Comparison of ENCODE assay signal across 15 cellular contexts in genomic region chr1:155801149-155801548, GRCh38. TPM values are rescaled to one million over a fixed set of nuclear protein-coding genes. Genes with fewer than 3 reads are reported as not detected.
DNase-seq lines count a peak whose midpoint lies in the region; ATAC-seq and TF ChIP-seq lines count a peak whose summit lies in the region.
"Had no signal": no experiment of that assay in that cellular context is flagged by ENCODE, and none has a peak within 500 bp of the region (broad histone marks: within the 10 kb centered on the region; RNA-seq: fewer than 3 reads in every experiment).

No MANE protein-coding gene starts in this region.

- DNase-seq in ELR (ENCODE audit: low read depth) (peak; percentile 88), LHCN-M2 (ENCODE audit: low read depth) (peak; percentile 42), hepatic stellate cell (ENCODE audit: low spot score) (peak; percentile 29), right atrium auricular region (ENCODE audit: low spot score) (no peak), NCI-H1105 treated with DMSO at 0.1 percent for 48 hours (lab: John Stamatoyannopoulos, UW) (no peak)
- DNase-seq in activated naive CD8-positive, alpha-beta T cell treated with anti-CD3 and anti-CD28 coated beads, Interleukin-2, amount 50 U/mL, for 24 hours, result no peak
- DNase-seq: activated naive CD4-positive, alpha-beta T cell treated with anti-CD3 and anti-CD28 coated beads, Interleukin-2, amount 10 ng/mL, durations not matched to agents 7 days and 5 days; CD8-positive, alpha-beta memory T cell; dorsolateral prefrontal cortex; NCI-H1930; SJCRH30 had no signal

- peaks cover 38% of the 10 kb centered on the region for H3K36me3 Mint-ChIP-seq in activated naive CD8-positive, alpha-beta T cell treated with anti-CD3 and anti-CD28 coated beads, Interleukin-2, amount 50 U/mL, for 24 hours (ENCODE audit: low read depth)

- H3K4me1 ChIP-seq in right atrium auricular region, result no peaks in the 10 kb centered on the region
- H3K4me1 ChIP-seq: SJCRH30 had no signal

- peaks cover 45% of the 10 kb centered on the region for H3K36me3 ChIP-seq in right atrium auricular region

- no peak for TF ChIP-seq CTCF in right atrium auricular region (IDR thresholded peaks at IDR 0.05)

- H3K27me3 ChIP-seq in right atrium auricular region, result no peaks in the 10 kb centered on the region
- H3K27me3 ChIP-seq: dorsolateral prefrontal cortex, SJCRH30 had no signal

- peak overlapping the region; percentile 83 for H3K27ac Mint-ChIP-seq in activated naive CD8-positive, alpha-beta T cell treated with anti-CD3 and anti-CD28 coated beads, Interleukin-2, amount 50 U/mL, for 24 hours
- H3K27ac Mint-ChIP-seq: activated naive CD4-positive, alpha-beta T cell treated with anti-CD3 and anti-CD28 coated beads, Interleukin-2, amount 10 ng/mL, durations not matched to agents 7 days and 5 days had no signal

- no peak overlapping the region for H3K27ac ChIP-seq in right atrium auricular region
- H3K27ac ChIP-seq: dorsolateral prefrontal cortex, SJCRH30 had no signal

- H3K27me3 Mint-ChIP-seq in activated naive CD8-positive, alpha-beta T cell treated with anti-CD3 and anti-CD28 coated beads, Interleukin-2, amount 50 U/mL, for 24 hours, result no peaks in the 10 kb centered on the region
- H3K27me3 Mint-ChIP-seq: activated naive CD4-positive, alpha-beta T cell treated with anti-CD3 and anti-CD28 coated beads, Interleukin-2, amount 10 ng/mL, durations not matched to agents 7 days and 5 days; CD8-positive, alpha-beta memory T cell had no signal

- ATAC-seq in activated naive CD8-positive, alpha-beta T cell treated with anti-CD3 and anti-CD28 coated beads, Interleukin-2, amount 50 U/mL, for 24 hours, result peak; percentile 78
- ATAC-seq in HG02571 (IDR thresholded peaks at IDR 0.05; ENCODE audit: unreplicated experiment) (no peak), HG02973 (IDR thresholded peaks at IDR 0.05; ENCODE audit: unreplicated experiment) (no peak)
- ATAC-seq: HCT116, sciatic nerve had no signal

- no peaks in the 10 kb centered on the region for H3K9me3 ChIP-seq in right atrium auricular region
- H3K9me3 ChIP-seq: SJCRH30 had no signal

- no peak overlapping the region for H3K4me3 ChIP-seq in right atrium auricular region
- H3K4me3 ChIP-seq: dorsolateral prefrontal cortex, SJCRH30 had no signal

- H3K9me3 Mint-ChIP-seq in activated naive CD8-positive, alpha-beta T cell treated with anti-CD3 and anti-CD28 coated beads, Interleukin-2, amount 50 U/mL, for 24 hours, result no peaks in the 10 kb centered on the region
- H3K9me3 Mint-ChIP-seq: activated naive CD4-positive, alpha-beta T cell treated with anti-CD3 and anti-CD28 coated beads, Interleukin-2, amount 10 ng/mL, durations not matched to agents 7 days and 5 days; CD8-positive, alpha-beta memory T cell had no signal

- H3K4me3 Mint-ChIP-seq in activated naive CD8-positive, alpha-beta T cell treated with anti-CD3 and anti-CD28 coated beads, Interleukin-2, amount 50 U/mL, for 24 hours, result no peak overlapping the region
- H3K4me3 Mint-ChIP-seq: activated naive CD4-positive, alpha-beta T cell treated with anti-CD3 and anti-CD28 coated beads, Interleukin-2, amount 10 ng/mL, durations not matched to agents 7 days and 5 days; CD8-positive, alpha-beta memory T cell had no signal

- peaks cover 8% of the 10 kb centered on the region for H3K4me1 Mint-ChIP-seq in activated naive CD8-positive, alpha-beta T cell treated with anti-CD3 and anti-CD28 coated beads, Interleukin-2, amount 50 U/mL, for 24 hours
- H3K4me1 Mint-ChIP-seq: activated naive CD4-positive, alpha-beta T cell treated with anti-CD3 and anti-CD28 coated beads, Interleukin-2, amount 10 ng/mL, durations not matched to agents 7 days and 5 days had no signal

RNA-seq across cellular contexts. Expression of gene GON4L, which starts 55.9 kb away (rescaled TPM):
- total RNA-seq in LHCN-M2 (2014; rRNA removed) (20.5 and 21.1 TPM in 2 replicates), right atrium auricular region (10 to 100 TPM; 14.9 to 22.4 TPM)
- 9.0 TPM for polyA plus RNA-seq in LHCN-M2 (2012)

RNA-seq across cellular contexts. Expression of gene SYT11, which starts 58.2 kb away (rescaled TPM):
- total RNA-seq in LHCN-M2 (2014; rRNA removed) (14.5 and 17.4 TPM in 2 replicates), right atrium auricular region (10 to 100 TPM; 15.5 to 21.5 TPM)
- polyA plus RNA-seq in LHCN-M2 (2012), result 11.1 TPM

Comparison
In these comparisons a context has a peak if more than half of its experiments do, and no peak if none do; other contexts are left out.
1. DNase-seq: peak in ELR (single experiment), LHCN-M2 (single experiment) and hepatic stellate cell (single experiment); none in activated naive CD8-positive, alpha-beta T cell treated with anti-CD3 and anti-CD28 coated beads, Interleukin-2, amount 50 U/mL, for 24 hours (single experiment), right atrium auricular region (single experiment) and NCI-H1105 treated with DMSO at 0.1 percent for 48 hours (single experiment).